12 cellular contexts compared by ENCODE assay signal in genomic region chr7:139853576-139854511, GRCh38. TPM values are rescaled to one million over a fixed set of nuclear protein-coding genes. Genes with fewer than 3 reads are reported as not detected.
DNase-seq lines count a peak whose midpoint lies in the region; ATAC-seq, FAIRE-seq and TF ChIP-seq lines count a peak whose summit lies in the region.
"Had no signal": no experiment of that assay in that cellular context is flagged by ENCODE, and none has a peak within 500 bp of the region (broad histone marks: within the 10 kb centered on the region; RNA-seq: fewer than 3 reads in every experiment).

No MANE protein-coding gene starts in this region.

- TF ChIP-seq CTCF in RWPE1 (conservative IDR thresholded peaks at IDR 0.05; ENCODE audit: low read depth) (no peak), gastrocnemius medialis (IDR thresholded peaks at IDR 0.05 in 4 of 5, conservative IDR thresholded peaks at IDR 0.05 in 1 of 5) (no peak)

- no peak for FAIRE-seq in H54 (lab: Jason Lieb, UNC)
- FAIRE-seq: endometrium had no signal

- no peak for TF ChIP-seq POLR2A in gastrocnemius medialis (IDR thresholded peaks at IDR 0.05)
- no peak for TF ChIP-seq POLR2A in H54 (IDR thresholded peaks at IDR 0.05; ENCODE audit: low read depth, low read length)

- POLR2A ChIA-PET in RWPE1 (lab: Yijun Ruan, JAX; ENCODE audit: low non-redundant PET): no interaction called here

- intact Hi-C loops in gastrocnemius medialis (cut with DNase I; ENCODE audit: low total_unique reads): loop anchor here (2.0 kb wide), 1 partner anchor 77 kb away; the partner anchor contains the start of gene HIPK2

- peaks cover 0 to 7% of the 10 kb centered on the region in 2 donors for H3K4me1 ChIP-seq in gastrocnemius medialis
- H3K4me1 ChIP-seq in HAP-1: no peaks in the 10 kb centered on the region

- DNase-seq in Daoy (ENCODE audit: low read depth): peak; percentile 34
- DNase-seq in RWPE1 (ENCODE audit: low spot score): peak; percentile 45
- peak; percentile 82 for DNase-seq in fibroblast of peridontal ligament (ENCODE audit: extremely low read depth)
- peak; percentile 36 to 75 for DNase-seq in gastrocnemius medialis
- no peak for DNase-seq in H54 (ENCODE audit: insufficient read length, low spot score)
- no peak for DNase-seq in stimulated activated CD8-positive, alpha-beta memory T cell treated with anti-CD3 and anti-CD28 coated beads, Interleukin-4, amount 100 ng/mL, for 48 hours
- no peak for DNase-seq in HAP-1 (ENCODE audit: low spot score in 2 of 2)
- DNase-seq: NCI-H1694 treated with DMSO at 0.1 percent for 48 hours; occipital lobe; stimulated activated naive CD8-positive, alpha-beta T cell treated with anti-CD3 and anti-CD28 coated beads, Interleukin-15, amount 100 ng/mL, for 72 hours had no signal

- peak overlapping the region; percentile 83 for H3K27ac ChIP-seq in RWPE1
- peak overlapping the region; percentile 54 to 76 (median 70) for H3K27ac ChIP-seq in gastrocnemius medialis

- H3K9me3 ChIP-seq in gastrocnemius medialis (no peaks in the 10 kb centered on the region), HAP-1 (no peaks in the 10 kb centered on the region)

- no peaks in the 10 kb centered on the region for H3K27me3 ChIP-seq in gastrocnemius medialis
- no peaks in the 10 kb centered on the region for H3K27me3 ChIP-seq in HAP-1 (ENCODE audit: low read depth)

- ATAC-seq in gastrocnemius medialis: peak; percentile 87
- no peak for ATAC-seq in GM18873 (IDR thresholded peaks at IDR 0.05; ENCODE audit: low FRiP score, unreplicated experiment)

- in situ Hi-C loops in gastrocnemius medialis (cut with MboI; ENCODE audit: low sequenced_read_pairs in 4 of 4): no loop called here
- in situ Hi-C loops in HAP-1 (cut with MboI; ENCODE audit: low sequenced_read_pairs): no loop called here

- H3K4me3 ChIP-seq in gastrocnemius medialis (no peak overlapping the region), HAP-1 (no peak overlapping the region)

- CTCF ChIA-PET in RWPE1 (lab: Yijun Ruan, JAX): interaction anchor here (0.5 kb wide), 1 partner anchor 149 kb away, joined by 3 read pairs; no protein-coding TSS in a partner anchor

- H3K36me3 ChIP-seq in gastrocnemius medialis (no peaks in the 10 kb centered on the region), HAP-1 (replicated peaks) (no peaks in the 10 kb centered on the region)

RNA-seq across cellular contexts. Expression of gene TBXAS1, which starts 24.8 kb away (rescaled TPM):
- 4.5 and 6.3 TPM in 2 replicates for total RNA-seq in Daoy (2014; rRNA removed; shearing (Covaris generic))
- 1 to 10 TPM in 3 of 4 donors, under 1 TPM in 1; 0.41 to 5.2 (median 3.3) TPM for total RNA-seq in gastrocnemius medialis

Comparison
In these comparisons a context has a peak if more than half of its experiments do, and no peak if none do; other contexts are left out.
1. DNase-seq: peak in Daoy (single experiment), RWPE1 (single experiment), fibroblast of peridontal ligament (single experiment) and gastrocnemius medialis (2 of 2); none in H54 (single experiment), stimulated activated CD8-positive, alpha-beta memory T cell treated with anti-CD3 and anti-CD28 coated beads, Interleukin-4, amount 100 ng/mL, for 48 hours (single experiment) and HAP-1 (0 of 2).